Comparison of ENCODE assay signal across 18 cellular contexts in the genomic region with DNA sequence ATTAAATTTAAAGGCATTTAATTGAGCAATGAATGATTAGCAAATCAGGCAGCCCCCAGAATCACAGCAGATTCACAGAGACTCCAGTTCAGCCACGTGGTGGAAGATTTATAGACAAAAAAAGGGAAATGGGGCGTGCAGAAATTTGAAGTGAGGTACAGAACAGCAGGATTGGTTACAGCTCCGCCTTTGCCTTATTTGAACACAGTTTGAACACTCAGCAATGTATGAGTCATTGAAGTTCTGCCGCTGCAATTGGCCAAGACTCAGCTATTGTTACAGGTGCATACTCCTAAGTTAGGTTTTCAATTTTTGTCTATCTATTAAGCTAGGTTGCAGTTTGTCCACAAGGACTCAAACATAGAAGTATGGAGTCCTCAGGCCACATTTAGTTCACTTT.
A peak's percentile ranks its signal among the peaks of the same experiment; 100 is the strongest.
DNase-seq lines count a peak whose midpoint lies in the region; ATAC-seq, FAIRE-seq and TF ChIP-seq lines count a peak whose summit lies in the region.
"Had no signal": no experiment of that assay in that cellular context is flagged by ENCODE, and none has a peak within 500 bp of the region (broad histone marks: within the 10 kb centered on the region; RNA-seq: fewer than 3 reads in every experiment).

No MANE protein-coding gene starts in this region.

- H3K79me2 ChIP-seq in astrocyte (ENCODE audit: insufficient read depth, low read length): no peaks in the 10 kb centered on the region

- peaks cover 92% of the 10 kb centered on the region for H3K4me1 Mint-ChIP-seq in Calu3 (ENCODE audit: low read depth, unreplicated experiment)
- peaks cover 7% of the 10 kb centered on the region for H3K4me1 Mint-ChIP-seq in astrocyte (ENCODE audit: low read depth, unreplicated experiment)
- H3K4me1 Mint-ChIP-seq: stimulated activated effector memory CD8-positive, alpha-beta T cell treated with anti-CD3 and anti-CD28 coated beads, Interleukin-12 subunit alpha, Interleukin-12 subunit beta, amount 100 ng/mL, for 72 hours had no signal

- CTCF ChIA-PET in Calu3 (lab: Charles Lee): interaction anchor here (0.6 to 5.2 kb wide), 8 partner anchors 9 to 62 kb away, joined by 3 to 35 read pairs (median 4); no protein-coding TSS in a partner anchor

- H3K4me2 ChIP-seq in astrocyte (ENCODE audit: low read length): no peak overlapping the region
- H3K4me2 ChIP-seq: BLaER1 treated with 17β-estradiol and CSF1 and Interleukin-3, amounts not matched to agents 10 nM and 100 nM had no signal

- no peak overlapping the region for H3K9ac ChIP-seq in astrocyte (ENCODE audit: low read length)
- H3K9ac ChIP-seq: BLaER1 treated with 17β-estradiol and CSF1 and Interleukin-3, amounts not matched to agents 10 nM and 100 nM had no signal

- H3K9me3 ChIP-seq in astrocyte (ENCODE audit: insufficient read depth, low read depth, low read length) (no peaks in the 10 kb centered on the region), left lung (no peaks in the 10 kb centered on the region)
- H3K9me3 ChIP-seq: BLaER1 treated with 17β-estradiol and CSF1 and Interleukin-3, amounts not matched to agents 10 nM and 100 nM; SJCRH30 had no signal

- H3K36me3 Mint-ChIP-seq in Calu3 (ENCODE audit: insufficient read depth, unreplicated experiment) (peaks cover 36% of the 10 kb centered on the region), astrocyte (ENCODE audit: low read depth, unreplicated experiment) (no peaks in the 10 kb centered on the region)
- H3K36me3 Mint-ChIP-seq: stimulated activated effector memory CD8-positive, alpha-beta T cell treated with anti-CD3 and anti-CD28 coated beads, Interleukin-12 subunit alpha, Interleukin-12 subunit beta, amount 100 ng/mL, for 72 hours had no signal

- H3K4me3 Mint-ChIP-seq in Calu3 (ENCODE audit: low read depth, unreplicated experiment) (no peak overlapping the region), astrocyte (ENCODE audit: unreplicated experiment) (no peak overlapping the region)
- H3K4me3 Mint-ChIP-seq: stimulated activated effector memory CD8-positive, alpha-beta T cell treated with anti-CD3 and anti-CD28 coated beads, Interleukin-12 subunit alpha, Interleukin-12 subunit beta, amount 100 ng/mL, for 72 hours had no signal

- ATAC-seq in left lung: peak; percentile 82
- ATAC-seq: stimulated activated effector memory CD8-positive, alpha-beta T cell treated with anti-CD3 and anti-CD28 coated beads, Interleukin-12 subunit alpha, Interleukin-12 subunit beta, amount 100 ng/mL, for 72 hours had no signal

- no peaks in the 10 kb centered on the region for H3K36me3 ChIP-seq in astrocyte (ENCODE audit: insufficient read depth, low read length)
- H3K36me3 ChIP-seq in left lung: no peaks in the 10 kb centered on the region
- H3K36me3 ChIP-seq: BLaER1 treated with 17β-estradiol and CSF1 and Interleukin-3, amounts not matched to agents 10 nM and 100 nM; SJCRH30 had no signal

- H3K4me3 ChIP-seq in astrocyte (ENCODE audit: insufficient read depth, low read depth, low read length): no peak overlapping the region
- no peak overlapping the region for H3K4me3 ChIP-seq in left lung
- H3K4me3 ChIP-seq: BLaER1 treated with 17β-estradiol and CSF1 and Interleukin-3, amounts not matched to agents 10 nM and 100 nM; SJCRH30 had no signal

- no TSS peak for BruUV-seq in Calu3 (replicated peaks; lab: Mats Ljungman, UMichigan)

- H3K27ac ChIP-seq in astrocyte (ENCODE audit: low read depth, low read length): no peak overlapping the region
- no peak overlapping the region for H3K27ac ChIP-seq in left lung
- H3K27ac ChIP-seq: BLaER1 treated with 17β-estradiol and CSF1 and Interleukin-3, amounts not matched to agents 10 nM and 100 nM; SJCRH30 had no signal

- FAIRE-seq in astrocyte (lab: Jason Lieb, UNC): peak; percentile 20
- FAIRE-seq: islet of Langerhans, urothelium cell line had no signal

- intact Hi-C loops in Calu3 (cut with micrococcal nuclease; ENCODE audit: unreplicated experiment): no loop called here
- intact Hi-C loops in left lung (cut with DNase I): no loop called here

- no peaks in the 10 kb centered on the region for H3K27me3 Mint-ChIP-seq in Calu3 (ENCODE audit: unreplicated experiment)
- no peaks in the 10 kb centered on the region for H3K27me3 Mint-ChIP-seq in astrocyte (ENCODE audit: low read depth, unreplicated experiment)

- peak; percentile 65 for DNase-seq in Calu3
- DNase-seq in LoVo (ENCODE audit: low spot score): peak; percentile 42
- DNase-seq in astrocyte (ENCODE audit: low read depth): peak; percentile 34
- DNase-seq in left lung: no peak
- no peak for DNase-seq in Kasumi-1 (lab: John Stamatoyannopoulos, UW)
- no peak for DNase-seq in HUDEP-2 (lab: John Stamatoyannopoulos, UW; ENCODE audit: unreplicated experiment in 76 of 76)
- no peak for DNase-seq in activated naive CD4-positive, alpha-beta T cell treated with anti-CD3 and anti-CD28 coated beads, Interleukin-2, amount 50 U/mL, for 16 hours
- DNase-seq in GM19240 (ENCODE audit: insufficient read length, low spot score): no peak
- DNase-seq: activated CD4-positive, alpha-beta T cell treated with anti-CD3 and anti-CD28 coated beads, Interleukin-2, amount 50 U/mL, for 4 hours; GOT3; MM.1S; NCI-H774; SJCRH30; stimulated activated CD4-positive, alpha-beta T cell treated with anti-CD3 and anti-CD28 coated beads, Interleukin-2, amount 100 ng/mL, for 48 hours had no signal

- peak overlapping the region; percentile 90 for H3K27ac Mint-ChIP-seq in Calu3 (ENCODE audit: unreplicated experiment)
- H3K27ac Mint-ChIP-seq in astrocyte (ENCODE audit: unreplicated experiment): no peak overlapping the region
- H3K27ac Mint-ChIP-seq: stimulated activated effector memory CD8-positive, alpha-beta T cell treated with anti-CD3 and anti-CD28 coated beads, Interleukin-12 subunit alpha, Interleukin-12 subunit beta, amount 100 ng/mL, for 72 hours had no signal

- H3K9me3 Mint-ChIP-seq in Calu3 (ENCODE audit: low read depth, unreplicated experiment) (peaks cover 15% of the 10 kb centered on the region), astrocyte (ENCODE audit: unreplicated experiment) (peaks cover 4% of the 10 kb centered on the region)
- H3K9me3 Mint-ChIP-seq: stimulated activated effector memory CD8-positive, alpha-beta T cell treated with anti-CD3 and anti-CD28 coated beads, Interleukin-12 subunit alpha, Interleukin-12 subunit beta, amount 100 ng/mL, for 72 hours had no signal

- TF ChIP-seq CTCF in Calu3 (IDR thresholded peaks at IDR 0.05; ENCODE audit: unreplicated experiment) (no peak), astrocyte (IDR thresholded peaks at IDR 0.05; ENCODE audit: insufficient read depth, low read depth, low read length) (no peak), left lung (IDR thresholded peaks at IDR 0.05) (no peak)

- H3K4me1 ChIP-seq in astrocyte (ENCODE audit: insufficient read depth, low read length): peaks cover 4% of the 10 kb centered on the region
- peaks cover 0 to 6% of the 10 kb centered on the region in 2 donors for H3K4me1 ChIP-seq in left lung
- H3K4me1 ChIP-seq: BLaER1 treated with 17β-estradiol and CSF1 and Interleukin-3, amounts not matched to agents 10 nM and 100 nM; SJCRH30 had no signal

- no peaks in the 10 kb centered on the region for H3K27me3 ChIP-seq in astrocyte (ENCODE audit: insufficient read depth, low read length)
- H3K27me3 ChIP-seq in left lung: no peaks in the 10 kb centered on the region
- H3K27me3 ChIP-seq: BLaER1 treated with 17β-estradiol and CSF1 and Interleukin-3, amounts not matched to agents 10 nM and 100 nM; SJCRH30 had no signal

- H2AFZ ChIP-seq in astrocyte (ENCODE audit: low read depth, low read length): no peak overlapping the region

- no peaks in the 10 kb centered on the region for H4K20me1 ChIP-seq in astrocyte (ENCODE audit: insufficient read depth, low read length)
- H4K20me1 ChIP-seq: BLaER1 treated with 17β-estradiol and CSF1 and Interleukin-3, amounts not matched to agents 10 nM and 100 nM had no signal

Comparison
In these comparisons a context has a peak if more than half of its experiments do, and no peak if none do; other contexts are left out.
1. DNase-seq: peak in Calu3 (single experiment), LoVo (single experiment) and astrocyte (single experiment); none in left lung (0 of 2), Kasumi-1 (0 of 2), HUDEP-2 (0 of 76), activated naive CD4-positive, alpha-beta T cell treated with anti-CD3 and anti-CD28 coated beads, Interleukin-2, amount 50 U/mL, for 16 hours (single experiment) and GM19240 (single experiment).